In the genomic region with DNA sequence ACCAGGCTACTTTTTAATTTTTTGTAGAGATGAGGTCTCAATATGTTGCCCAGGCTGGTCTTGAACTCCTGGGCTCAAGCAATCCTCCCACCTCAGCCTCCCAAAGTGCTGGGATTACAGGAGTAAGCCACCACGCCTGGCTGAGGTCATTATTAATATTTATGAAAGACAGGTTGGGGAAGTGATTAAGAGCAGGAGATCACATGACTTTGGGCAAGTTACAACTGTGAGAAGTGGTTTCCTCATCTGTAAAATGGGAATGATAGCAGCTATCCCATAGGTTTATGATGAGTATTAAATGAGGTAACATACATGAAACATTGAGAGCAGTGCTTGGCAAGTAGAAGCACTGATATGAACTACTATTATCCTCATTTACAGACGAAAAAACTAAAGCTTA, we compare ENCODE assay signal across 1 cellular context. TPM values are rescaled to one million over a fixed set of nuclear protein-coding genes. Genes with fewer than 3 reads are reported as not detected.
"Had no signal": no experiment of that assay in that cellular context is flagged by ENCODE, and none has a peak within 500 bp of the region (broad histone marks: within the 10 kb centered on the region; RNA-seq: fewer than 3 reads in every experiment).

No MANE protein-coding gene starts in this region.

RNA-seq across cellular contexts. Expression of gene SLC4A5, which starts 7.0 kb away (rescaled TPM):
- total RNA-seq: G401 had no signal
